1 cellular context compared by ENCODE assay signal in genomic region chr10:123392182-123392930, GRCh38.
TF ChIP-seq lines count a peak whose summit lies in the region.

No MANE protein-coding gene starts in this region.

TF ChIP-seq in GM12878, 131 proteins besides CTCF, POLR2A, EP300 and RAD21 (continued from another document and continues in another):
- TF ChIP-seq BCLAF1 (IDR thresholded peaks at IDR 0.05) (no peak), SMARCA5 (IDR thresholded peaks at IDR 0.05) (no peak), STAT3 (IDR thresholded peaks at IDR 0.05; ENCODE audit: low read depth, low read length) (peak; percentile 85), PAX5 (IDR thresholded peaks at IDR 0.05; ENCODE audit: borderline replicate concordance, low read depth, low read length) (peak; percentile 98), ATF7 (IDR thresholded peaks at IDR 0.05; ENCODE audit: low read depth) (peak; percentile 77; the same call in 1 of the 2 replicates), ZBTB11 (CRISPR knock-in tag; IDR thresholded peaks at IDR 0.05) (no peak), POLR2AphosphoS2 (IDR thresholded peaks at IDR 0.05; ENCODE audit: low read depth, low read length) (no peak; the same call in 1 of the 2 replicates), WRNIP1 (IDR thresholded peaks at IDR 0.05; ENCODE audit: borderline replicate concordance, low read depth, low read length) (no peak), TAF1 (IDR thresholded peaks at IDR 0.05; ENCODE audit: borderline replicate concordance, low read depth, low read length) (peak; percentile 8; the same call in 1 of the 2 replicates), EED (IDR thresholded peaks at IDR 0.05; ENCODE audit: low read depth) (peak; percentile 100), ZNF207 (IDR thresholded peaks at IDR 0.05; ENCODE audit: borderline replicate concordance) (peak; percentile 62; the same call in 1 of the 2 replicates), RCOR1 (conservative IDR thresholded peaks at IDR 0.05; ENCODE audit: low read depth, low read length) (0 out of 2 replicates have a peak, but pooled peaks have one; percentile 69), CBX5 (IDR thresholded peaks at IDR 0.05; ENCODE audit: low read depth) (no peak), CHD2 (IDR thresholded peaks at IDR 0.05; ENCODE audit: borderline replicate concordance, low read depth, low read length) (no peak; the same call in 1 of the 2 replicates), E4F1 (IDR thresholded peaks at IDR 0.05; ENCODE audit: borderline replicate concordance, partially characterized antibody) (no peak), HDAC2 (IDR thresholded peaks at IDR 0.05) (no peak), MYB (IDR thresholded peaks at IDR 0.05; ENCODE audit: borderline replicate concordance, low read depth, low read length) (no peak), IRF5 (IDR thresholded peaks at IDR 0.05; ENCODE audit: borderline replicate concordance) (no peak), DPF2 (IDR thresholded peaks at IDR 0.05) (peak; percentile 84), ZSCAN29 (IDR thresholded peaks at IDR 0.05) (no peak), BHLHE40 (IDR thresholded peaks at IDR 0.05; ENCODE audit: borderline replicate concordance in 1 of 2, low read depth in 2 of 2, low read length in 1 of 2) (peak; percentile 44 to 82; a peak in 3 of 4 replicates), SIN3A (IDR thresholded peaks at IDR 0.05; ENCODE audit: low read depth, low read length) (no peak), YY1 (IDR thresholded peaks at IDR 0.05; ENCODE audit: low read depth, low read length) (peak; percentile 62; the same call in 1 of the 2 replicates), TCF12 (IDR thresholded peaks at IDR 0.05; ENCODE audit: low read depth, low read length) (peak; percentile 99), SMAD5 (IDR thresholded peaks at IDR 0.05; ENCODE audit: low read depth) (no peak), RELA (IDR thresholded peaks at IDR 0.05; ENCODE audit: borderline replicate concordance, partially characterized antibody) (peak; percentile 58), MYC (IDR thresholded peaks at IDR 0.05; ENCODE audit: insufficient read depth, insufficient read length, insufficient replicate concordance, low read length, severe bottlenecking) (no peak), BRCA1 (IDR thresholded peaks at IDR 0.05; ENCODE audit: low read depth, low read length) (no peak), E2F8 (IDR thresholded peaks at IDR 0.05; ENCODE audit: low read depth, partially characterized antibody) (no peak), POLR2AphosphoS5 (IDR thresholded peaks at IDR 0.05; ENCODE audit: low read length) (peak; percentile 77), IKZF1 (conservative IDR thresholded peaks at IDR 0.05) (peak; percentile 99), FOS (IDR thresholded peaks at IDR 0.05; ENCODE audit: borderline replicate concordance, extremely low read depth, insufficient read length) (no peak), GABPA (IDR thresholded peaks at IDR 0.05; ENCODE audit: low read depth) (no peak), HDGF (IDR thresholded peaks at IDR 0.05) (peak; percentile 28), MLLT1 (IDR thresholded peaks at IDR 0.05) (peak; percentile 51), MTA3 (IDR thresholded peaks at IDR 0.05; ENCODE audit: borderline replicate concordance, low read length) (no peak), NR2C2 (IDR thresholded peaks at IDR 0.05; ENCODE audit: borderline replicate concordance, control insufficient read depth, insufficient read length, low read depth) (no peak), NBN (IDR thresholded peaks at IDR 0.05) (peak; percentile 92), SREBF1 (IDR thresholded peaks at IDR 0.05; ENCODE audit: low read length) (no peak), SREBF2 (IDR thresholded peaks at IDR 0.05; ENCODE audit: low read length) (no peak), NRF1 (conservative IDR thresholded peaks at IDR 0.05; ENCODE audit: low read depth, low read length) (no peak), ZNF622 (IDR thresholded peaks at IDR 0.05) (no peak), RUNX3 (IDR thresholded peaks at IDR 0.05; ENCODE audit: low read length) (no peak), TBL1XR1 (IDR thresholded peaks at IDR 0.05; ENCODE audit: low read depth, low read length) (peak; percentile 97), NFIC (IDR thresholded peaks at IDR 0.05; ENCODE audit: low read depth, low read length) (no peak), KAT2A (conservative IDR thresholded peaks at IDR 0.05; ENCODE audit: control insufficient read depth, low read depth, low read length) (no peak), CBFB (IDR thresholded peaks at IDR 0.05; ENCODE audit: low read depth) (peak; percentile 61; the same call in 1 of the 2 replicates), IRF4 (IDR thresholded peaks at IDR 0.05; ENCODE audit: low read depth, low read length) (peak; percentile 97), ZNF384 (IDR thresholded peaks at IDR 0.05; ENCODE audit: borderline replicate concordance, low read depth, low read length) (no peak), NFYA (IDR thresholded peaks at IDR 0.05; ENCODE audit: borderline replicate concordance, low read depth, low read length) (no peak), SRF (IDR thresholded peaks at IDR 0.05; ENCODE audit: low read depth in 2 of 2, low read length in 2 of 2) (peak in 1 of 2 experiments; percentile 55; a peak in 1 of 4 replicates), MEF2B (IDR thresholded peaks at IDR 0.05; ENCODE audit: partially characterized antibody, poor library complexity, severe bottlenecking) (peak; percentile 100), MXI1 (IDR thresholded peaks at IDR 0.05; ENCODE audit: low read depth, low read length) (no peak), ZBTB33 (IDR thresholded peaks at IDR 0.05) (no peak)
